Comparison of ENCODE assay signal across 8 cellular contexts in the genomic region with DNA sequence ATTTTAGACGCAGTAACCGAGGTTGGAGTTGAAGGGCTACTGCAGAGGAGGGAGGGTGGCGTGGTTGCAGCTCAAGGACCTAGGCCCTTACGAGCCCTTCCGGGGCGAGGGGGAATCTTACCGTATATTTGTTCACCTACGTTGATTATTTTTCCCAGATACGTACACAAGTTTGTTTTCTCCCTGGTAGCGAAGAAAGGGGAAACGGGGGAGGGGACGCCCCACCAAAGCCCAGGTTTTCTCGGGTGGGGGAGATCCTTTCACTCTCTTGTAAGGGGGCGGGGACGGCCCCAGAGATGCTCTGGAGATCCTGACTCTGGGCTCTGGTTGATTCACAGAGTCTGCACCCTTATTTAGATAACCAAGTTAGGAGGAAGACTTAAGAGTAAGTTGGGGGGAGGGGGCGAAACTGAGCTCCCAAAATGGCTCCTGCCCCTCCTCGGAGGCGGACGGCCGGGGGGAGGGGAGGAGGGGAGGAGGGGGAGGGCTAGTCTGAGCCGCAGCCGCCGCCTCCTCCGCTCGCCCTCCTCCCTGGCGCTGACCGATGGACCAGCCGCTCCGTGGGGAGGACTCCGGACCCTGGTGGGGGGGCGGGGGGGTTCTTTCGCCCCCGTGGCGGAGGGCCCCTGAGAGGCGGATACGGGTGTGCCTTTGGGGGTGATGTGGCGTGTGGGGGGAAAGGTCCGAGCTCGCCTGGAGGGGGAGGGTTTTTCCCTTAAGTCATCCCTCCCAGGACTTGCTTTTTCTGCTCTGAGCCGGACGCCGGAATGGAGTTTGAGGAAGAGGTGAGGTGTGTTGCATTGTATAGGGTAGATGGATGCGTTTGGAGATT. TPM values are rescaled to one million over a fixed set of nuclear protein-coding genes. Genes with fewer than 3 reads are reported as not detected.
DNase-seq lines count a peak whose midpoint lies in the region; ATAC-seq and TF ChIP-seq lines count a peak whose summit lies in the region.

No MANE protein-coding gene starts in this region.

- H3K36me3 ChIP-seq in A673 (ENCODE audit: insufficient read depth, low read length, poor library complexity, severe bottlenecking) = peaks cover 35% of the 10 kb centered on the region

- CTCF ChIA-PET in A673 (lab: Charles Lee) = interaction anchor here (0.5 to 2.4 kb wide), 4 partner anchors 14 to 1918 kb away, joined by 3 to 15 read pairs (median 7); partner anchors contain the start of genes ANKS1A and TAP2

- H3K4me3 ChIP-seq in A673 (ENCODE audit: low read depth, low read length, poor library complexity, severe bottlenecking) = peak overlapping the region; percentile 94
- H3K4me3 ChIP-seq in lower leg skin (ENCODE audit: low read depth, poor library complexity, severe bottlenecking) = peak overlapping the region; percentile 88

- peak overlapping the region; percentile 100 for H3K27ac ChIP-seq in A673 (ENCODE audit: low read depth, low read length, poor library complexity, severe bottlenecking)

- 1 to 2% methylated on average over 25 to 43 of the region's 43 CpGs for WGBS in lower leg skin, 2 donors

- TF ChIP-seq CTCF in A673 (conservative IDR thresholded peaks at IDR 0.05; ENCODE audit: low read depth, low read length) = no peak
- no peak for TF ChIP-seq CTCF in lower leg skin (IDR thresholded peaks at IDR 0.05)

- no TSS peak for BruUV-seq in A673 (replicated peaks; lab: Mats Ljungman, UMichigan)

- intact Hi-C loops in A673 (cut with micrococcal nuclease; ENCODE audit: unreplicated experiment) (loop anchor here (10.0 kb wide), 1 partner anchor 454 kb away; the partner anchor contains the start of gene SYNGAP1), lower leg skin (cut with DNase I; ENCODE audit: low total_unique reads) (no loop called here)

- ATAC-seq in GM21360 (IDR thresholded peaks at IDR 0.05; ENCODE audit: unreplicated experiment) = no peak

- TF ChIP-seq POLR2A in GM19099 (IDR thresholded peaks at IDR 0.05; ENCODE audit: extremely low read depth, insufficient read length, low read depth) (peak; percentile 61), lower leg skin (IDR thresholded peaks at IDR 0.05) (no peak)

- POLR2A ChIA-PET in A673 (lab: Charles Lee; ENCODE audit: low non-redundant PET) = interaction anchor here (0.5 to 2.4 kb wide), 4 partner anchors 10 to 132 kb away, joined by 3 to 20 read pairs (median 5); partner anchors contain the start of gene TAP2

- no peaks in the 10 kb centered on the region for H3K9me3 ChIP-seq in A673 (ENCODE audit: low read depth, low read length, poor library complexity, severe bottlenecking)

- H3K4me1 ChIP-seq in A673 (ENCODE audit: insufficient read depth, low read length, poor library complexity, severe bottlenecking) = peaks cover 28% of the 10 kb centered on the region

- DNase-seq in A673 (ENCODE audit: low spot score) (peak; percentile 92), NCI-H510A treated with DMSO at 0.1 percent for 48 hours (lab: John Stamatoyannopoulos, UW) (peak; percentile 93), dermis microvascular lymphatic vessel endothelial cell (ENCODE audit: low read depth in 2 of 2) (peak; percentile 18 to 88), lower leg skin (ENCODE audit: low spot score in 2 of 2) (peak; percentile 87 to 96)
- peak; percentile 70 to 76 for DNase-seq in activated CD4-positive, alpha-beta T cell treated with anti-CD3 and anti-CD28 coated beads, Interleukin-2, amount 50 U/mL, for 4 hours
- DNase-seq in stimulated activated CD4-positive, alpha-beta T cell treated with anti-CD3 and anti-CD28 coated beads, Interleukin-4, amount 100 ng/mL, for 1 hour = peak; percentile 81

- no peaks in the 10 kb centered on the region for H3K27me3 ChIP-seq in A673 (replicated peaks; ENCODE audit: insufficient read depth, low read depth, low read length, poor library complexity)

RNA-seq across cellular contexts. Expression of gene BRD2, which starts 2.2 kb away (rescaled TPM):
- total RNA-seq in A673 (2021) = 276 and 335 TPM in 2 replicates
- 39.4 and 51.0 TPM in 2 replicates for total RNA-seq in dermis microvascular lymphatic vessel endothelial cell
- total RNA-seq in lower leg skin = 100 to 1,000 TPM in 3 of 4 donors, 10 to 100 TPM in 1; 97.5 to 130 (median 119) TPM

RNA-seq across cellular contexts. Expression of gene HLA-DMA, which starts 17.7 kb away (rescaled TPM):
- total RNA-seq in A673 (2021) = 1.4 and 1.9 TPM in 2 replicates
- 0.63 and 1.2 TPM in 2 replicates for total RNA-seq in dermis microvascular lymphatic vessel endothelial cell
- 10 to 100 TPM; 11.5 to 33.4 (median 22.4) TPM for total RNA-seq in lower leg skin

RNA-seq across cellular contexts. Expression of gene HLA-DMB, which starts 29.8 kb away (rescaled TPM):
- 0.34 and 0.46 TPM in 2 replicates for total RNA-seq in A673 (2021)
- total RNA-seq in dermis microvascular lymphatic vessel endothelial cell = 0.25 and 0.51 TPM in 2 replicates
- 10 to 100 TPM; 15.3 to 23.2 (median 18.4) TPM for total RNA-seq in lower leg skin

RNA-seq across cellular contexts. Expression of gene HLA-DOA, which starts 38.8 kb away (rescaled TPM):
- total RNA-seq in A673 (2021) = 0.46 and 0.58 TPM in 2 replicates
- not detected in 2 replicates for total RNA-seq in dermis microvascular lymphatic vessel endothelial cell
- total RNA-seq in lower leg skin = 10 to 100 TPM in 3 of 4 donors, 1 to 10 TPM in 1; 4.3 to 47.9 (median 13.4) TPM

Comparison
In these comparisons a context has a peak if more than half of its experiments do, and no peak if none do; other contexts are left out.
1. RNA of gene HLA-DMB, which starts 29.8 kb away (total RNA-seq): 15.3 to 23.2 TPM in lower leg skin; 0.25 to 0.51 TPM in dermis microvascular lymphatic vessel endothelial cell and 0.34 to 0.46 TPM in A673; every median in the first group is over 10 times any median in the second.
2. Peak in every context shown above with its lines, with median percentiles within 50 percentile points of each other: DNase-seq.